In genomic region chr19:33320636-33321035, GRCh38 we compare ENCODE assay signal across 8 cellular contexts.
"Had no signal": no experiment of that assay in that cellular context is flagged by ENCODE, and none has a peak within 500 bp of the region (broad histone marks: within the 10 kb centered on the region; RNA-seq: fewer than 3 reads in every experiment).

No MANE protein-coding gene starts in this region.

- H3K36me3 ChIP-seq: HAP-1 had no signal

- H3K27ac ChIP-seq: GM23248 had no signal

- H3K4me3 ChIP-seq: GM23248, GM23338, HAP-1 had no signal

- DNase-seq: GM23248, GOT3, H7, H9, HCEC 1CT, HFFc6 had no signal

- H3K9me3 ChIP-seq: HAP-1 had no signal

- H3K4me1 ChIP-seq: HAP-1 had no signal
